9 cellular contexts compared by ENCODE assay signal in the genomic region with DNA sequence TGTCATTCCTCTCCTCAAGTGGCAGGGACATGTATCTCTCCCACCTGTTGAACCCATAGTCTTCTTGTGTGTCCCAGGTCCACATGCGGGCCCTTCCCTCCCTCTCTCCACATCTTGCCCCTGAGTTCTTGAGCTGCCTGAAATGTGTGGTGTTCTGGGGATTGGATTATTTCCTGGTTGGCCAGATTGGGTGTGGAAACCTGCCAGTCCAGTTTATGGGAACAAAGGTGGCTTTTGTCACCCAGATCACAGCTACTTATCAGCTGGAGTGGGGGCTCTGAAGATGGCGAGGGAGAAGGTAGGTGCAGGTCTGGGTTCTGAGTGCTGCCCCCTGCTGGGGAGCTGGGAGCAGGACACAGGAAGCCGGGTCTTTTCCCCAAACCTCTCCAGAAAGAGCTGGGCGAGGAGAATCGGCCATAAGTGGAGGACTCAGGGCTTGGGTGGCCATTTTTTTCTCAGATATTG. TPM values are rescaled to one million over a fixed set of nuclear protein-coding genes. Genes with fewer than 3 reads are reported as not detected.
DNase-seq lines count a peak whose midpoint lies in the region; ATAC-seq, FAIRE-seq and TF ChIP-seq lines count a peak whose summit lies in the region.
"Had no signal": no experiment of that assay in that cellular context is flagged by ENCODE, and none has a peak within 500 bp of the region (broad histone marks: within the 10 kb centered on the region; RNA-seq: fewer than 3 reads in every experiment).

No MANE protein-coding gene starts in this region.

- intact Hi-C loops in spleen (cut with DNase I; ENCODE audit: low total_unique reads): no loop called here

- no peak for FAIRE-seq in RCC 7860 (lab: Jason Lieb, UNC)

- no peak overlapping the region for H3K4me3 ChIP-seq in fibroblast of the aortic adventitia (ENCODE audit: low read depth, low read length)
- H3K4me3 ChIP-seq in spleen: no peak overlapping the region

- peak; percentile 67 for ATAC-seq in GM19455 (IDR thresholded peaks at IDR 0.05; ENCODE audit: unreplicated experiment)

- peaks cover 0 to 63% (median 16%) of the 10 kb centered on the region in 6 donors for H3K36me3 ChIP-seq in spleen

- peaks cover 10 to 73% (median 43%) of the 10 kb centered on the region in 6 donors for H3K4me1 ChIP-seq in spleen

- no peak for TF ChIP-seq POLR2A in spleen (IDR thresholded peaks at IDR 0.05)

- DNase-seq in D341Med (ENCODE audit: low spot score) (peak; percentile 65), LoVo (ENCODE audit: low spot score) (peak; percentile 88), fibroblast of the aortic adventitia (ENCODE audit: low read depth) (no peak), spleen (no peak), NCI-H524 treated with DMSO at 0.1 percent for 48 hours (lab: John Stamatoyannopoulos, UW) (no peak), RCC 7860 (ENCODE audit: low spot score) (no peak)
- peak; percentile 81 for DNase-seq in activated CD8-positive, alpha-beta memory T cell treated with anti-CD3 and anti-CD28 coated beads, Interleukin-2, amount 50 U/mL, for 48 hours

- TF ChIP-seq CTCF in fibroblast of the aortic adventitia (IDR thresholded peaks at IDR 0.05; ENCODE audit: insufficient read depth, low read length): peak; percentile 52
- TF ChIP-seq CTCF in spleen (IDR thresholded peaks at IDR 0.05 in 8 of 11, conservative IDR thresholded peaks at IDR 0.05 in 3 of 11): peak; percentile 14 to 82 (median 65)

- H3K9me3 ChIP-seq in spleen: no peaks in the 10 kb centered on the region

- H3K27me3 ChIP-seq in spleen (replicated peaks in 1 of 7): no peaks in the 10 kb centered on the region

- H3K27ac ChIP-seq in spleen: peak overlapping the region in 4 of 8 donors; percentile 8 to 56 (median 24)

- WGBS in spleen, 5 donors: 65 to 80% (median 73%) methylated on average over 5 of the region's 5 CpGs

RNA-seq across cellular contexts. Expression of gene DTX4, which starts 14.2 kb away (rescaled TPM):
- total RNA-seq in fibroblast of the aortic adventitia (ENCODE audit: low replicate concordance): 0.18 and 0.57 TPM in 2 replicates
- total RNA-seq in spleen: 10 to 100 TPM in 5 of 7 donors, 1 to 10 TPM in 2; 8.3 to 19.1 (median 14.4) TPM
- 1 to 10 TPM; 3.9 to 4.9 (median 4.0) TPM for polyA plus RNA-seq in spleen

RNA-seq across cellular contexts. Expression of gene MPEG1, which starts 26.6 kb away (rescaled TPM):
- not detected in 2 replicates for total RNA-seq in fibroblast of the aortic adventitia (ENCODE audit: low replicate concordance)
- 100 to 1,000 TPM; 195 to 410 (median 317) TPM for total RNA-seq in spleen
- polyA plus RNA-seq in spleen: 10 to 100 TPM; 46.0 to 61.4 (median 58.6) TPM
- total RNA-seq: renal cortical epithelial cell had no signal

RNA-seq across cellular contexts. Expression of gene FAM111A, which starts 43.5 kb away (rescaled TPM):
- total RNA-seq in fibroblast of the aortic adventitia (ENCODE audit: low replicate concordance): 42.9 and 103 TPM in 2 replicates
- total RNA-seq in spleen: 100 to 1,000 TPM in 1 of 7 donors, 10 to 100 TPM in 6; 54.7 to 130 (median 67.2) TPM
- polyA plus RNA-seq in spleen: 10 to 100 TPM; 28.3 to 60.7 (median 51.4) TPM

Comparison
In these comparisons a context has a peak if more than half of its experiments do, and no peak if none do; other contexts are left out.
1. DNase-seq: peak in D341Med (single experiment), LoVo (single experiment) and activated CD8-positive, alpha-beta memory T cell treated with anti-CD3 and anti-CD28 coated beads, Interleukin-2, amount 50 U/mL, for 48 hours (single experiment); none in fibroblast of the aortic adventitia (single experiment), spleen (single experiment), NCI-H524 treated with DMSO at 0.1 percent for 48 hours (single experiment) and RCC 7860 (single experiment).
2. RNA of gene MPEG1, which starts 26.6 kb away (total RNA-seq): 195 to 410 TPM in spleen; not detected in fibroblast of the aortic adventitia; every median in the first group is over 100 times any median in the second.